11 cellular contexts compared by ENCODE assay signal in the genomic region with DNA sequence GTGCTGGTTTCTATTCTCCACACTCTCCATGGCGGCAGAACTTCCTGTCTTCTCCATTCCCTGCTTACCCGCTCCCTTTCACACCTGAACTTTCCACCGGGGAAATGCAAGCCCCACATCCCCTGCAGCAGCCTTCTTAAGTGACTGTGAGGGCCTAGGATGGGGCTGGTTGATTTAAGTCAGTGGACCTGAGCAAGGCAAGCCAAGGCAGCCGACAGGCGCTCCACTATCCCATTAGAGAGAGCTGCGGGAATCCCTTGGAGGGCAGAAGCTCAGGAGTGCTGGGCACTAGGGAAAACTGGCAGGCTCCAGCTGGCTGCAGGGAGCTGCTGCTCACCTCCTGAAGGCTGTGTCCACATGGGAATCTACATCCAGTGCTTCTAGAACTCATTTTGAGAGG. TPM values are rescaled to one million over a fixed set of nuclear protein-coding genes. Genes with fewer than 3 reads are reported as not detected.
A peak's percentile ranks its signal among the peaks of the same experiment; 100 is the strongest.
DNase-seq lines count a peak whose midpoint lies in the region; ATAC-seq and TF ChIP-seq lines count a peak whose summit lies in the region.
"Had no signal": no experiment of that assay in that cellular context is flagged by ENCODE, and none has a peak within 500 bp of the region (broad histone marks: within the 10 kb centered on the region; RNA-seq: fewer than 3 reads in every experiment).

No MANE protein-coding gene starts in this region.

- peaks cover 48% of the 10 kb centered on the region for H3K4me1 Mint-ChIP-seq in activated CD8-positive, alpha-beta T cell treated with anti-CD3 and anti-CD28 coated beads, Interleukin-2, amount 10 ng/mL, durations not matched to agents 7 days and 5 days (ENCODE audit: low read depth)

- H3K9me3 ChIP-seq in heart right ventricle (no peaks in the 10 kb centered on the region), mesodermal cell (ENCODE audit: control insufficient read depth, low read length) (no peaks in the 10 kb centered on the region), smooth muscle cell (replicated peaks; ENCODE audit: low read depth) (no peaks in the 10 kb centered on the region)
- H3K9me3 ChIP-seq: BE2C had no signal

- H3K4me3 ChIP-seq in heart right ventricle = no peak overlapping the region
- no peak overlapping the region for H3K4me3 ChIP-seq in mesodermal cell (ENCODE audit: extremely low read depth, insufficient read depth, low read length, poor library complexity, severe bottlenecking)
- no peak overlapping the region for H3K4me3 ChIP-seq in smooth muscle cell

- H3F3A ChIP-seq in smooth muscle cell (ENCODE audit: low read depth) = peaks cover 7% of the 10 kb centered on the region

- H4K20me1 ChIP-seq in smooth muscle cell (ENCODE audit: low read depth) = peaks cover 45% of the 10 kb centered on the region

- intact Hi-C loops in heart right ventricle (cut with DNase I) (loop anchor here in 2 of 10 donors (2.0 to 5.0 kb wide), 2 partner anchors 67 to 79 kb away; partner anchors contain the start of gene GRB2 (in 1 of the 2)), left ventricle myocardium superior (cut with micrococcal nuclease) (loop anchor here (5.0 kb wide), 1 partner anchor 67 kb away; no protein-coding TSS in a partner anchor)

- H3K4me3 Mint-ChIP-seq in activated CD8-positive, alpha-beta T cell treated with anti-CD3 and anti-CD28 coated beads, Interleukin-2, amount 10 ng/mL, durations not matched to agents 7 days and 5 days = no peak overlapping the region
- H3K4me3 Mint-ChIP-seq: activated CD8-positive, alpha-beta memory T cell treated with anti-CD3 and anti-CD28 coated beads, Interleukin-2, amount 10 ng/mL, durations not matched to agents 7 days and 5 days had no signal

- H3K79me2 ChIP-seq in smooth muscle cell (ENCODE audit: low read depth) = peaks cover 21% of the 10 kb centered on the region

- no peak overlapping the region for H3K9ac ChIP-seq in smooth muscle cell (ENCODE audit: low read depth)

- H3K36me3 Mint-ChIP-seq in activated CD8-positive, alpha-beta T cell treated with anti-CD3 and anti-CD28 coated beads, Interleukin-2, amount 10 ng/mL, durations not matched to agents 7 days and 5 days (ENCODE audit: low read depth) = peaks cover 42% of the 10 kb centered on the region

- H3K27me3 Mint-ChIP-seq in activated CD8-positive, alpha-beta T cell treated with anti-CD3 and anti-CD28 coated beads, Interleukin-2, amount 10 ng/mL, durations not matched to agents 7 days and 5 days (ENCODE audit: low read depth) = no peaks in the 10 kb centered on the region
- H3K27me3 Mint-ChIP-seq: activated CD8-positive, alpha-beta memory T cell treated with anti-CD3 and anti-CD28 coated beads, Interleukin-2, amount 10 ng/mL, durations not matched to agents 7 days and 5 days had no signal

- CTCF ChIA-PET in activated CD8-positive, alpha-beta T cell treated with anti-CD3 and anti-CD28 coated beads, Interleukin-2, amount 10 ng/mL, durations not matched to agents 7 days and 5 days (lab: Charles Lee) = interaction anchor here (1.0 to 5.7 kb wide), 5 partner anchors 12 to 87 kb away, joined by 3 to 69 read pairs (median 4); no protein-coding TSS in a partner anchor

- H3K27ac ChIP-seq in heart right ventricle = peak overlapping the region in 8 of 10 donors; percentile 22 to 83 (median 62)
- H3K27ac ChIP-seq in mesodermal cell (ENCODE audit: low read depth, low read length, severe bottlenecking) = peak overlapping the region; percentile 62
- peak overlapping the region; percentile 27 for H3K27ac ChIP-seq in temporal lobe (ENCODE audit: low read depth, low read length)
- H3K27ac ChIP-seq in smooth muscle cell (ENCODE audit: low read depth) = no peak overlapping the region

- no peak overlapping the region for H3K4me2 ChIP-seq in smooth muscle cell

- H3K4me1 ChIP-seq in heart right ventricle (peaks cover 9 to 56% (median 24%) of the 10 kb centered on the region in 9 donors), mesodermal cell (ENCODE audit: control insufficient read depth, insufficient read depth, low read length, poor library complexity, severe bottlenecking) (peaks cover 20% of the 10 kb centered on the region), smooth muscle cell (ENCODE audit: low read depth) (no peaks in the 10 kb centered on the region)
- H3K4me1 ChIP-seq: BE2C had no signal

- H2AFZ ChIP-seq in smooth muscle cell (ENCODE audit: low read depth) = no peak overlapping the region

- POLR2A ChIA-PET in activated CD8-positive, alpha-beta T cell treated with anti-CD3 and anti-CD28 coated beads, Interleukin-2, amount 10 ng/mL, durations not matched to agents 7 days and 5 days (lab: Charles Lee) = no interaction called here

- H3K36me3 ChIP-seq in heart right ventricle = peaks cover 0 to 74% (median 7%) of the 10 kb centered on the region in 9 donors
- H3K36me3 ChIP-seq in mesodermal cell (ENCODE audit: control insufficient read depth, insufficient read depth, low read length) = peaks cover 69% of the 10 kb centered on the region
- no peaks in the 10 kb centered on the region for H3K36me3 ChIP-seq in smooth muscle cell (ENCODE audit: low read depth)

- peak overlapping the region; percentile 51 for H3K27ac Mint-ChIP-seq in activated CD8-positive, alpha-beta T cell treated with anti-CD3 and anti-CD28 coated beads, Interleukin-2, amount 10 ng/mL, durations not matched to agents 7 days and 5 days
- H3K27ac Mint-ChIP-seq: activated CD8-positive, alpha-beta memory T cell treated with anti-CD3 and anti-CD28 coated beads, Interleukin-2, amount 10 ng/mL, durations not matched to agents 7 days and 5 days had no signal

- H3K27me3 ChIP-seq in heart right ventricle (no peaks in the 10 kb centered on the region), smooth muscle cell (ENCODE audit: low read depth) (no peaks in the 10 kb centered on the region)
- H3K27me3 ChIP-seq: BE2C had no signal

- no peak for DNase-seq in heart right ventricle
- no peak for DNase-seq in left ventricle myocardium superior
- DNase-seq in activated CD8-positive, alpha-beta T cell treated with anti-CD3 and anti-CD28 coated beads, Interleukin-2, amount 10 ng/mL, durations not matched to agents 7 days and 5 days = no peak
- no peak for DNase-seq in A172 (ENCODE audit: low spot score)
- DNase-seq in smooth muscle cell (lab: John Stamatoyannopoulos, UW; ENCODE audit: unreplicated experiment) = no peak
- no peak for DNase-seq in SKM-1 treated with dmso at 0.1 percent for 144 hours (lab: John Stamatoyannopoulos, UW; ENCODE audit: unreplicated experiment)
- DNase-seq: activated CD8-positive, alpha-beta memory T cell treated with anti-CD3 and anti-CD28 coated beads, Interleukin-2, amount 10 ng/mL, durations not matched to agents 7 days and 5 days; BE2C; NCI-H1930 had no signal

- 71 to 82% methylated on average over 6 of the region's 6 CpGs for WGBS in heart right ventricle, 2 donors
- WGBS in mesodermal cell (ENCODE audit: insufficient coverage in 2 of 2), 2 experiments = 92 to 97% methylated on average over 3 to 5 of the region's 6 CpGs
- 94% methylated on average over 6 of the region's 6 CpGs for WGBS in smooth muscle cell (ENCODE audit: low lambda C conversion rate)

- ATAC-seq in heart right ventricle (peak in 1 of 8 donors; percentile 13), left ventricle myocardium superior (no peak)
- ATAC-seq in activated CD8-positive, alpha-beta T cell treated with anti-CD3 and anti-CD28 coated beads, Interleukin-2, amount 10 ng/mL, durations not matched to agents 7 days and 5 days = no peak
- ATAC-seq: activated CD8-positive, alpha-beta memory T cell treated with anti-CD3 and anti-CD28 coated beads, Interleukin-2, amount 10 ng/mL, durations not matched to agents 7 days and 5 days had no signal

- H3K9me3 Mint-ChIP-seq in activated CD8-positive, alpha-beta T cell treated with anti-CD3 and anti-CD28 coated beads, Interleukin-2, amount 10 ng/mL, durations not matched to agents 7 days and 5 days (ENCODE audit: insufficient read depth) = no peaks in the 10 kb centered on the region

- TF ChIP-seq CTCF in heart right ventricle (IDR thresholded peaks at IDR 0.05) (no peak), smooth muscle cell (IDR thresholded peaks at IDR 0.05; ENCODE audit: borderline replicate concordance, insufficient read depth, poor library complexity, severe bottlenecking) (no peak)

RNA-seq across cellular contexts. Expression of gene SLC25A19, which starts 36.1 kb away (rescaled TPM):
- total RNA-seq in heart right ventricle (10 to 100 TPM in 6 of 10 donors, 1 to 10 TPM in 4; 6.8 to 19.2 (median 11.3) TPM), left ventricle myocardium superior (23.0 TPM), temporal lobe (4.7 TPM), smooth muscle cell (1.9 and 2.4 TPM in 2 replicates)
- polyA plus RNA-seq in heart right ventricle (10 to 100 TPM; 19.7 to 23.2 TPM), smooth muscle cell (3.6 and 6.9 TPM in 2 replicates)
- 10 to 100 TPM; 41.1 to 43.6 TPM for total RNA-seq in activated CD8-positive, alpha-beta T cell treated with anti-CD3 and anti-CD28 coated beads, Interleukin-2, amount 10 ng/mL, durations not matched to agents 7 days and 5 days
- polyA plus RNA-seq in mesodermal cell (2013, experiment 1 of 2) = 4.2 TPM
- 6.1 TPM for polyA plus RNA-seq in mesodermal cell (2013, experiment 2 of 2)
- total RNA-seq in A172 (2014; rRNA removed; shearing (Covaris generic)) = 13.6 and 22.6 TPM in 2 replicates

RNA-seq across cellular contexts. Expression of gene MIF4GD, which starts 54.3 kb away (rescaled TPM):
- 10 to 100 TPM; 12.6 to 21.0 (median 15.6) TPM for total RNA-seq in heart right ventricle
- 10 to 100 TPM in 1 of 2 donors, 1 to 10 TPM in 1; 7.5 to 27.7 TPM for polyA plus RNA-seq in heart right ventricle
- total RNA-seq in left ventricle myocardium superior = 15.4 TPM
- total RNA-seq in activated CD8-positive, alpha-beta T cell treated with anti-CD3 and anti-CD28 coated beads, Interleukin-2, amount 10 ng/mL, durations not matched to agents 7 days and 5 days = 10 to 100 TPM; 52.1 to 56.3 TPM
- 14.3 TPM for polyA plus RNA-seq in mesodermal cell (2013, experiment 1 of 2)
- polyA plus RNA-seq in mesodermal cell (2013, experiment 2 of 2) = 14.6 TPM
- 8.1 TPM for total RNA-seq in temporal lobe
- 34.2 and 43.5 TPM in 2 replicates for total RNA-seq in A172 (2014; rRNA removed; shearing (Covaris generic))
- total RNA-seq in smooth muscle cell = 5.3 and 6.2 TPM in 2 replicates
- 17.0 and 20.8 TPM in 2 replicates for polyA plus RNA-seq in smooth muscle cell
